1 cellular context compared by ENCODE assay signal in genomic region chr14:61652526-61653262, GRCh38.
TF ChIP-seq lines count a peak whose summit lies in the region.

No MANE protein-coding gene starts in this region.

TF ChIP-seq in endothelial cell of umbilical vein, 7 proteins besides CTCF, POLR2A, EP300 and RAD21:
- no peak for TF ChIP-seq MYC (IDR thresholded peaks at IDR 0.05; ENCODE audit: low read depth, low read length)
- no peak for TF ChIP-seq EZH2 (IDR thresholded peaks at IDR 0.05; ENCODE audit: borderline replicate concordance, low read depth, low read length, severe bottlenecking)
- TF ChIP-seq FOS (IDR thresholded peaks at IDR 0.05; ENCODE audit: borderline replicate concordance, insufficient read depth, low read length): no peak
TF ChIP-seq in endothelial cell of umbilical vein: peak in this region for 0.
